In the genomic region with DNA sequence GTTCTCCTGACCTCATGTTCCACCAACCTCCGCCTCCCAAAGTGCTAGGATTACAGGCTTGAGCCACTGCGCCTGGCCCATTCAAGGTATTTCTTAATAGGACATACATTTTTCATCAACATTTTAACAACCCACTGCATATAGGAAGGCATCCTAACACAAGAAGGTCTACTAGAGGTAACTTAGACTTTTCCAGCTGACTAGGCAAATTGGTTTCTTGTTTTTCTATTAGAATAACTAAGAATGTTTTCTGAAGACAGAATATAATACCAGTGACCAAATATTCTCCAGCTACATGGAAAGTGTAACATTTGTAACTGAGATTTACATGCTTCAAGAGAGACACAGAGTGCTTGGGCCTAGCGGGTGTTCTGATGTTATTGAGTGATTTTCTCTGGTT, we compare ENCODE assay signal across 9 cellular contexts. TPM values are rescaled to one million over a fixed set of nuclear protein-coding genes. Genes with fewer than 3 reads are reported as not detected.
"Had no signal": no experiment of that assay in that cellular context is flagged by ENCODE, and none has a peak within 500 bp of the region (broad histone marks: within the 10 kb centered on the region; RNA-seq: fewer than 3 reads in every experiment).

No MANE protein-coding gene starts in this region.

- H3K27me3 Mint-ChIP-seq: IgD-negative memory B cell had no signal

- H3K4me2 ChIP-seq: KMS-11 had no signal

- H3K9ac ChIP-seq: KMS-11 had no signal

- H3K4me3 Mint-ChIP-seq: IgD-negative memory B cell had no signal

- H3K27ac ChIP-seq: HL-60, KMS-11 had no signal

- FAIRE-seq: HTR-8/SVneo, K562 had no signal

- H3K27ac Mint-ChIP-seq: IgD-negative memory B cell had no signal

- ATAC-seq: K562 had no signal

- H3K4me3 ChIP-seq: K562 had no signal

- DNase-seq: KBM-7, KG1 had no signal

RNA-seq across cellular contexts. Expression of gene PRB4, which starts 14.2 kb away (rescaled TPM):
- total RNA-seq: HT-29, HT1080, K562 had no signal
- polyA plus RNA-seq: IgD-negative memory B cell, K562 had no signal

RNA-seq across cellular contexts. Expression of gene PRB3, which starts 54.9 kb away (rescaled TPM):
- total RNA-seq: HT-29, HT1080, K562 had no signal
- polyA plus RNA-seq: IgD-negative memory B cell had no signal
